In the genomic region with DNA sequence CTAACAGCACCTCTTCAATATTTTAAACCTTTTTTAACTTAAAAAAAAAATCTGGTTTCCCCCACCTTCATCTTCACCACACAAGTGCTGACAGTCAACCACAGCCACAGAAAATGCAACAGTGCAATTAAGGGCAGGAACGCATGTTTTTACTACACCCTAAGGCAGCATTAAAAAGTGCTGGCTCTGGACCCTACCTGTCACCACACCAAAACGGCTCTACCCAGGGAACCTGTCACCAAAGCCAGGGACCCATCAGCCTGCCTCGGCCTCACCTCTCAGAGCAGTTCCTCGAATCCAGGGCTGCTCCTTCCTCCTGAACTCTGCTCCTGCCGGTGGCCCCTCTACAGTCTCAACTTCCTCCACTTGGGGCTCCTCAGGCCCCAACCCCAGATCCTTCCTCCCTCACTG, we compare ENCODE assay signal across 12 cellular contexts. TPM values are rescaled to one million over a fixed set of nuclear protein-coding genes. Genes with fewer than 3 reads are reported as not detected.
DNase-seq lines count a peak whose midpoint lies in the region; FAIRE-seq and TF ChIP-seq lines count a peak whose summit lies in the region.
"Had no signal": no experiment of that assay in that cellular context is flagged by ENCODE, and none has a peak within 500 bp of the region (broad histone marks: within the 10 kb centered on the region; RNA-seq: fewer than 3 reads in every experiment).

No MANE protein-coding gene starts in this region.

- no peak for TF ChIP-seq EP300 in tibial nerve (IDR thresholded peaks at IDR 0.05)

- CTCF ChIA-PET in A673 (lab: Charles Lee), result no interaction called here

- peak overlapping the region; percentile 38 for H3K27ac ChIP-seq in A673 (ENCODE audit: low read depth, low read length, poor library complexity, severe bottlenecking)
- no peak overlapping the region for H3K27ac ChIP-seq in tibial nerve
- H3K27ac ChIP-seq in dorsolateral prefrontal cortex, result no peak overlapping the region
- H3K27ac ChIP-seq: breast epithelium, C4-2B, neural progenitor cell had no signal

- H3K27ac Mint-ChIP-seq in activated naive CD8-positive, alpha-beta T cell treated with anti-CD3 and anti-CD28 coated beads for 36 hours, result peak overlapping the region; percentile 87
- H3K27ac Mint-ChIP-seq: neural progenitor cell had no signal

- intact Hi-C loops in A673 (cut with micrococcal nuclease; ENCODE audit: unreplicated experiment) (no loop called here), dorsolateral prefrontal cortex (cut with DNase I) (no loop called here)

- H3K36me3 Mint-ChIP-seq in activated naive CD8-positive, alpha-beta T cell treated with anti-CD3 and anti-CD28 coated beads for 36 hours, result peaks cover 3% of the 10 kb centered on the region

- no peaks in the 10 kb centered on the region for H3K9me3 ChIP-seq in A673 (ENCODE audit: low read depth, low read length, poor library complexity, severe bottlenecking)
- no peaks in the 10 kb centered on the region for H3K9me3 ChIP-seq in tibial nerve
- H3K9me3 ChIP-seq: breast epithelium had no signal

- no peaks in the 10 kb centered on the region for H3K9me3 Mint-ChIP-seq in activated naive CD8-positive, alpha-beta T cell treated with anti-CD3 and anti-CD28 coated beads for 36 hours
- H3K9me3 Mint-ChIP-seq: neural progenitor cell had no signal

- no peak for DNase-seq in A673 (ENCODE audit: low spot score)
- no peak for DNase-seq in GM12891 (ENCODE audit: insufficient read length, low spot score)
- peak; percentile 60 for DNase-seq in SKM-1 treated with dmso at 0.1 percent for 144 hours (lab: John Stamatoyannopoulos, UW; ENCODE audit: unreplicated experiment)
- DNase-seq in activated naive CD8-positive, alpha-beta T cell treated with anti-CD3 and anti-CD28 coated beads for 36 hours, result no peak
- no peak for DNase-seq in SHP77 treated with DMSO at 0.1 percent for 48 hours (lab: John Stamatoyannopoulos, UW)
- no peak for DNase-seq in tibial nerve (ENCODE audit: low spot score in 2 of 2)
- no peak for DNase-seq in HT-29 (ENCODE audit: low spot score)
- DNase-seq in dorsolateral prefrontal cortex, result no peak

- H3K4me3 Mint-ChIP-seq in activated naive CD8-positive, alpha-beta T cell treated with anti-CD3 and anti-CD28 coated beads for 36 hours, result peak overlapping the region; percentile 69
- H3K4me3 Mint-ChIP-seq: neural progenitor cell had no signal

- POLR2A ChIA-PET in A673 (lab: Charles Lee; ENCODE audit: low non-redundant PET), result no interaction called here

- no peaks in the 10 kb centered on the region for H3K27me3 Mint-ChIP-seq in activated naive CD8-positive, alpha-beta T cell treated with anti-CD3 and anti-CD28 coated beads for 36 hours

- no peaks in the 10 kb centered on the region for H3K27me3 ChIP-seq in A673 (replicated peaks; ENCODE audit: insufficient read depth, low read depth, low read length, poor library complexity)
- no peaks in the 10 kb centered on the region for H3K27me3 ChIP-seq in tibial nerve
- no peaks in the 10 kb centered on the region for H3K27me3 ChIP-seq in dorsolateral prefrontal cortex
- H3K27me3 ChIP-seq: breast epithelium, neural progenitor cell had no signal

- no TSS peak for BruUV-seq in A673 (replicated peaks; lab: Mats Ljungman, UMichigan)

- WGBS in tibial nerve, 2 donors, result 71 to 86% methylated on average over 5 of the region's 5 CpGs

- no peak overlapping the region for H3K4me3 ChIP-seq in A673 (ENCODE audit: low read depth, low read length, poor library complexity, severe bottlenecking)
- no peak overlapping the region for H3K4me3 ChIP-seq in tibial nerve
- no peak overlapping the region for H3K4me3 ChIP-seq in dorsolateral prefrontal cortex
- H3K4me3 ChIP-seq: breast epithelium, neural progenitor cell had no signal

- no peaks in the 10 kb centered on the region for H3K36me3 ChIP-seq in A673 (ENCODE audit: insufficient read depth, low read length, poor library complexity, severe bottlenecking)
- H3K36me3 ChIP-seq in tibial nerve, result no peaks in the 10 kb centered on the region
- H3K36me3 ChIP-seq: breast epithelium, neural progenitor cell had no signal

- FAIRE-seq in GM12891 (lab: Jason Lieb, UNC), result peak; percentile 79
- FAIRE-seq: islet of Langerhans had no signal

- H3K4me1 Mint-ChIP-seq in activated naive CD8-positive, alpha-beta T cell treated with anti-CD3 and anti-CD28 coated beads for 36 hours, result peaks cover 60% of the 10 kb centered on the region

- TF ChIP-seq POLR2A in GM12891 (IDR thresholded peaks at IDR 0.05; ENCODE audit: low read depth, low read length) (no peak), tibial nerve (IDR thresholded peaks at IDR 0.05) (no peak)

- TF ChIP-seq CTCF in A673 (conservative IDR thresholded peaks at IDR 0.05; ENCODE audit: low read depth, low read length), result no peak
- no peak for TF ChIP-seq CTCF in tibial nerve (IDR thresholded peaks at IDR 0.05)
- TF ChIP-seq CTCF in dorsolateral prefrontal cortex (IDR thresholded peaks at IDR 0.05 in 54 of 56, conservative IDR thresholded peaks at IDR 0.05 in 2 of 56; ENCODE audit: low read depth in 1 of 56, partially characterized antibody in 56 of 56), result no peak

- H3K4me1 ChIP-seq in A673 (ENCODE audit: insufficient read depth, low read length, poor library complexity, severe bottlenecking) (peaks cover 8% of the 10 kb centered on the region), tibial nerve (peaks cover 0 to 85% (median 25%) of the 10 kb centered on the region in 4 donors)
- H3K4me1 ChIP-seq: neural progenitor cell had no signal

TF ChIP-seq in GM12891, 5 proteins besides CTCF, POLR2A, EP300 and RAD21:
- TF ChIP-seq TAF1 (IDR thresholded peaks at IDR 0.05; ENCODE audit: low read depth, low read length) (no peak), POLR2AphosphoS5 (IDR thresholded peaks at IDR 0.05; ENCODE audit: low read depth, low read length) (no peak), SPI1 (IDR thresholded peaks at IDR 0.05; ENCODE audit: low read depth, low read length) (no peak), POU2F2 (IDR thresholded peaks at IDR 0.05; ENCODE audit: low read depth, low read length) (no peak), PAX5 (IDR thresholded peaks at IDR 0.05; ENCODE audit: insufficient read depth, low read length, severe bottlenecking) (no peak)

RNA-seq across cellular contexts. Expression of gene SLC35E1, which starts 22.5 kb away (rescaled TPM):
- 36.3 and 37.9 TPM in 2 replicates for total RNA-seq in A673 (2021)
- polyA plus RNA-seq in GM12891 (2012; ENCODE audit: low read depth, missing spikeins), result 17.7 TPM
- 10 to 100 TPM; 46.7 TPM for total RNA-seq in activated naive CD8-positive, alpha-beta T cell treated with anti-CD3 and anti-CD28 coated beads for 36 hours
- total RNA-seq in tibial nerve, result 10 to 100 TPM; 24.9 to 29.5 (median 28.0) TPM
- total RNA-seq in HT-29 (2014; rRNA removed; shearing (Covaris generic)), result 16.8 and 23.4 TPM in 2 replicates
- 10 to 100 TPM; 27.5 to 64.1 (median 42.2) TPM for total RNA-seq in dorsolateral prefrontal cortex

RNA-seq across cellular contexts. Expression of gene MED26, which starts 33.3 kb away (rescaled TPM):
- total RNA-seq in A673 (2021) (13.4 and 15.6 TPM in 2 replicates), tibial nerve (10 to 100 TPM in 2 of 4 donors, 1 to 10 TPM in 2; 6.1 to 14.2 (median 11.7) TPM), dorsolateral prefrontal cortex (10 to 100 TPM in 55 of 120 experiments, 1 to 10 TPM in 65; 5.4 to 17.4 (median 9.8) TPM)
- 8.1 TPM for polyA plus RNA-seq in GM12891 (2012; ENCODE audit: low read depth, missing spikeins)
- total RNA-seq in activated naive CD8-positive, alpha-beta T cell treated with anti-CD3 and anti-CD28 coated beads for 36 hours, result 10 to 100 TPM; 16.0 to 17.2 TPM
- total RNA-seq in HT-29 (2014; rRNA removed; shearing (Covaris generic)), result 9.6 and 12.5 TPM in 2 replicates

RNA-seq across cellular contexts. Expression of gene CHERP, which starts 52.4 kb away (rescaled TPM):
- 86.4 and 98.4 TPM in 2 replicates for total RNA-seq in A673 (2021)
- 30.2 TPM for polyA plus RNA-seq in GM12891 (2012; ENCODE audit: low read depth, missing spikeins)
- 10 to 100 TPM; 82.3 to 93.7 TPM for total RNA-seq in activated naive CD8-positive, alpha-beta T cell treated with anti-CD3 and anti-CD28 coated beads for 36 hours
- 10 to 100 TPM in 3 of 4 donors, 1 to 10 TPM in 1; 9.8 to 22.5 (median 12.6) TPM for total RNA-seq in tibial nerve
- total RNA-seq in HT-29 (2014; rRNA removed; shearing (Covaris generic)), result 8.8 and 10.7 TPM in 2 replicates
- total RNA-seq in dorsolateral prefrontal cortex, result 10 to 100 TPM; 35.1 to 67.0 (median 47.9) TPM
